Comparison of ENCODE assay signal across 30 cellular contexts in genomic region chr18:28120811-28121210, GRCh38. TPM values are rescaled to one million over a fixed set of nuclear protein-coding genes. Genes with fewer than 3 reads are reported as not detected.
"Had no signal": no experiment of that assay in that cellular context is flagged by ENCODE, and none has a peak within 500 bp of the region (broad histone marks: within the 10 kb centered on the region; RNA-seq: fewer than 3 reads in every experiment).

No MANE protein-coding gene starts in this region.

- H3K36me3 ChIP-seq: colonic mucosa, esophagus squamous epithelium, right lobe of liver, thoracic aorta, uterus had no signal

- H3K27ac ChIP-seq: colonic mucosa, epithelial cell of prostate, esophagus squamous epithelium, right lobe of liver, skin epidermis, thoracic aorta, uterus had no signal

- H3K9me3 ChIP-seq: colonic mucosa, esophagus squamous epithelium, right lobe of liver, thoracic aorta, uterus had no signal

- ATAC-seq: activated CD8-positive, alpha-beta T cell treated with anti-CD3 and anti-CD28 coated beads for 36 hours; activated naive CD8-positive, alpha-beta T cell treated with anti-CD3 and anti-CD28 coated beads, Interleukin-2, amount 50 U/mL, for 24 hours; activated T-cell treated with anti-CD3 and anti-CD28 coated beads, Interleukin-2, amount 50 U/mL, for 4 hours; activated T-helper 17 cell treated with anti-CD3 and anti-CD28 coated beads, Interleukin-2, amount 50 U/mL, for 72 hours; left cardiac atrium; naive thymus-derived CD8-positive, alpha-beta T cell; right lobe of liver; stimulated activated naive CD8-positive, alpha-beta T cell treated with anti-CD3 and anti-CD28 coated beads, Interleukin-15, Interleukin-2, amounts not matched to agents 100 U/mL and 50 U/mL, for 24 hours; T-cell had no signal

- H3K27me3 ChIP-seq: colonic mucosa, esophagus squamous epithelium, right lobe of liver, uterus had no signal

- H3K4me3 ChIP-seq: colonic mucosa, esophagus squamous epithelium, right lobe of liver, skin epidermis, thoracic aorta, uterus had no signal

- DNase-seq: activated B cell treated with CpG ODN at 0.5 μM for 24 hours; activated CD4-positive, alpha-beta T cell treated with anti-CD3 and anti-CD28 coated beads, Interleukin-2, amount 50 U/mL, for 1 hour; activated CD8-positive, alpha-beta T cell treated with anti-CD3 and anti-CD28 coated beads for 36 hours; activated gamma-delta T cell treated with Interleukin-2 at 50 U/mL for 16 hours; activated naive CD8-positive, alpha-beta T cell treated with anti-CD3 and anti-CD28 coated beads, Interleukin-2, amount 50 U/mL, for 24 hours; activated T-cell treated with anti-CD3 and anti-CD28 coated beads, Interleukin-2, amount 50 U/mL, for 4 hours; amygdala; colonic mucosa; effector CD8-positive, alpha-beta T cell; esophagus squamous epithelium; foreskin melanocyte; left cardiac atrium; midbrain; naive thymus-derived CD8-positive, alpha-beta T cell; occipital lobe; posterior cingulate gyrus; right lobe of liver; stimulated activated CD4-positive, alpha-beta T cell treated with anti-CD3 and anti-CD28 coated beads, Interleukin-12 subunit alpha, Interleukin-12 subunit beta, amount 100 ng/mL, for 4 hours; stimulated activated CD4-positive, alpha-beta T cell treated with anti-CD3 and anti-CD28 coated beads, Interleukin-4, amount 100 ng/mL, for 1 hour; stimulated activated naive CD8-positive, alpha-beta T cell treated with anti-CD3 and anti-CD28 coated beads, Interleukin-15, Interleukin-2, amounts not matched to agents 100 U/mL and 50 U/mL, for 24 hours; T-cell; trophoblast cell; uterus had no signal

- H3K4me1 ChIP-seq: colonic mucosa, esophagus squamous epithelium, uterus had no signal

- FAIRE-seq: bronchial epithelial cell, endometrium, islet of Langerhans had no signal

RNA-seq across cellular contexts. Expression of gene CDH2, which starts 56.1 kb away (rescaled TPM):
- total RNA-seq: activated B cell treated with CpG ODN at 0.5 μM for 24 hours; naive thymus-derived CD8-positive, alpha-beta T cell had no signal
- polyA plus RNA-seq: naive thymus-derived CD8-positive, alpha-beta T cell had no signal
